In the genomic region with DNA sequence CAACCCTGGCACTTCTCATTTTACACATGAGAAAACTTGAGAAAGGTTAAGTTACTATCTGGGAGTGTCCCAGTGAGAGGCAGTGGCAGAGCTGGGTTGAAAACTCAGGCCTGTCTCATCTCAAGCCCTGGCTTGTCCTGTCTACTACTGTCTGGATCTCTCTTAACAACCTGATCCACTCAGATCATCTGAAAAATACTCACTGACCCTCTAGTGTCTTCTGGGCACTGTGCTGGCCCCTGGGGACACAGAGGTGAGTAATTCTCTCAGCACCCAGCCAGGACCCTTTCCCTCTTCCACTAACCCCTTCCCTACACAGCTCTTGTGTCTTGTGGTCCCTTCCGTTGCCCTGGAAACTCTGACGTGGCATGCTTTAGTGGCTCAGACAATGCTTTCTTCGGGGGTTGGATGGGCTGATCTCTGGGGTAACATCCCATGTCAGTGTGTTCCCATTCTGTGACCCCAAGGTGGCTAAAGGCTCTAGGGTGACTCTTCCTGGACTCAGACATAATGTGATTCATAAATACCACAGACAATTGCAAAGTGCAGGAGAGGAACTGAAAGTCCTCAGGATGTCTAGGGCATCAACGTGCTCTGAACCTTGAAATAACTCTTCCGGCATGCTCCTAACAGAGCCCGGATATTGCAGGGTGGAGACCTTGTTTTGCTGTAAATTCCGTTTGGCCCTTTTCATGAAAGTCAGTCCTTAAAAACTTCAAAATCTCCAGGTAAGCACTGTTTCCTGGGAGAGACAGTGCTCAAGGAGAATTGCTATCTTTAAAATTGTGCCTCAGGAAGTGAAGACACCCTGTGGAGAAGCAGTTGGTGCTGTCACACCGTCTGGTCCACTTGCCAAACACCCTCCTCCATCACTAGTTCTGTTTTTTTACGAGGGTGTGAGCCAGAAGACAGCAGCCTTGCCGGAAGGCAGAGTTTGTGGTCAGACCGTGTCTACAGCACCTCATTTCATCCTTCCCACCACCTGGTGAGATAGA, we compare ENCODE assay signal across 8 cellular contexts. TPM values are rescaled to one million over a fixed set of nuclear protein-coding genes. Genes with fewer than 3 reads are reported as not detected.
A peak's percentile ranks its signal among the peaks of the same experiment; 100 is the strongest.
DNase-seq lines count a peak whose midpoint lies in the region; ATAC-seq, FAIRE-seq and TF ChIP-seq lines count a peak whose summit lies in the region.

No MANE protein-coding gene starts in this region.

- H3K9me3 ChIP-seq in CD4-positive, alpha-beta memory T cell (ENCODE audit: control insufficient read depth in 1 of 2, low read length in 2 of 2) = no peaks in the 10 kb centered on the region
- no peaks in the 10 kb centered on the region for H3K9me3 ChIP-seq in keratinocyte (ENCODE audit: control insufficient read depth, low read depth, low read length)
- peaks cover 0 to 9% (median 0%) of the 10 kb centered on the region in 4 donors for H3K9me3 ChIP-seq in tibial nerve

- peaks cover 0 to 3% (median 0%) of the 10 kb centered on the region in 8 donors for H3K9me3 Mint-ChIP-seq in CD4-positive, alpha-beta memory T cell
- peaks cover 0 to 5% of the 10 kb centered on the region in 2 donors for H3K9me3 Mint-ChIP-seq in stimulated activated naive B cell treated with anti-CD40 and anti-IgM and Interleukin-4, amounts not matched to agents 10 μg/mL and 1 μg/mL and 100 μg/mL, for 72 hours

- no peak overlapping the region for H3K9ac ChIP-seq in keratinocyte (ENCODE audit: control insufficient read depth, extremely low read depth, insufficient read depth, low read length)

- H3K27ac Mint-ChIP-seq in CD4-positive, alpha-beta memory T cell = peak overlapping the region; percentile 96 to 100 (median 100)
- peak overlapping the region; percentile 100 for H3K27ac Mint-ChIP-seq in stimulated activated naive B cell treated with anti-CD40 and anti-IgM and Interleukin-4, amounts not matched to agents 10 μg/mL and 1 μg/mL and 100 μg/mL, for 72 hours

- H4K20me1 ChIP-seq in keratinocyte (ENCODE audit: control insufficient read depth, extremely low read depth, insufficient read depth, low read length) = no peaks in the 10 kb centered on the region

- DNase-seq in CD4-positive, alpha-beta memory T cell = peak; percentile 83 to 92 (median 85)
- DNase-seq in GM20000 (ENCODE audit: low spot score) (peak; percentile 72), keratinocyte (ENCODE audit: low read depth, low spot score) (no peak), NCI-H345 (lab: John Stamatoyannopoulos, UW) (no peak), tibial nerve (ENCODE audit: low spot score in 2 of 2) (no peak)
- DNase-seq in activated CD4-positive, alpha-beta T cell treated with anti-CD3 and anti-CD28 coated beads, Interleukin-2, amount 50 U/mL, for 4 hours = peak; percentile 67 to 70
- DNase-seq in stimulated activated naive B cell treated with anti-CD40 and anti-IgM and Interleukin-4, amounts not matched to agents 10 μg/mL and 1 μg/mL and 100 μg/mL, for 72 hours = peak; percentile 81

- H3K4me1 ChIP-seq in CD4-positive, alpha-beta memory T cell (ENCODE audit: insufficient read depth, low read length) = peaks cover 92% of the 10 kb centered on the region
- H3K4me1 ChIP-seq in keratinocyte (ENCODE audit: control insufficient read depth, extremely low read depth, insufficient read depth, low read length) = peaks cover 11% of the 10 kb centered on the region
- peaks cover 0 to 20% (median 7%) of the 10 kb centered on the region in 4 donors for H3K4me1 ChIP-seq in tibial nerve

- TF ChIP-seq EP300 in tibial nerve (IDR thresholded peaks at IDR 0.05) = no peak

- no peak for TF ChIP-seq POLR2A in tibial nerve (IDR thresholded peaks at IDR 0.05)

- H3K79me2 ChIP-seq in keratinocyte (ENCODE audit: control insufficient read depth, insufficient read depth, low read length) = no peaks in the 10 kb centered on the region

- dilution Hi-C loops in keratinocyte (cut with MboI; ENCODE audit: extremely low pct_ligation_motif_present, low sequenced_read_pairs) = no loop called here

- peak; percentile 67 for FAIRE-seq in keratinocyte (lab: Jason Lieb, UNC)

- peak; percentile 49 for ATAC-seq in HG03575 (IDR thresholded peaks at IDR 0.05; ENCODE audit: extremely low read depth, insufficient number of reproducible peaks, low FRiP score, unreplicated experiment)
- peak; percentile 75 to 79 for ATAC-seq in stimulated activated naive B cell treated with anti-CD40 and anti-IgM and Interleukin-4, amounts not matched to agents 10 μg/mL and 1 μg/mL and 100 μg/mL, for 72 hours (replicated peaks)

- peaks cover 17 to 25% of the 10 kb centered on the region in 2 donors for H3K36me3 Mint-ChIP-seq in CD4-positive, alpha-beta memory T cell
- peaks cover 16 to 24% of the 10 kb centered on the region in 2 donors for H3K36me3 Mint-ChIP-seq in stimulated activated naive B cell treated with anti-CD40 and anti-IgM and Interleukin-4, amounts not matched to agents 10 μg/mL and 1 μg/mL and 100 μg/mL, for 72 hours

- WGBS in tibial nerve, 2 donors = 60 to 68% methylated on average over 11 of the region's 11 CpGs

- POLR2A ChIA-PET in CD4-positive, alpha-beta memory T cell (lab: Charles Lee; ENCODE audit: partially characterized antibody) = interaction anchor here (0.6 to 10.9 kb wide), 18 partner anchors 9 to 580 kb away, joined by 3 to 188 read pairs (median 5); a partner anchor contains a TSS

- H3K36me3 ChIP-seq in CD4-positive, alpha-beta memory T cell (ENCODE audit: insufficient read depth, low read length) = no peaks in the 10 kb centered on the region
- H3K36me3 ChIP-seq in keratinocyte (ENCODE audit: control insufficient read depth in 2 of 2, extremely low read depth in 1 of 2, insufficient read depth in 2 of 2, low read length in 2 of 2) = no peaks in the 10 kb centered on the region
- H3K36me3 ChIP-seq in tibial nerve = no peaks in the 10 kb centered on the region

- no peak for TF ChIP-seq CTCF in GM20000 (IDR thresholded peaks at IDR 0.05; ENCODE audit: extremely low read depth, missing control alignments)
- no peak for TF ChIP-seq CTCF in keratinocyte (optimal IDR thresholded peaks at IDR 0.05 in 1 of 3, IDR thresholded peaks at IDR 0.05 in 1 of 3, conservative IDR thresholded peaks at IDR 0.05 in 1 of 3; ENCODE audit: extremely low read depth in 1 of 3, insufficient read depth in 2 of 3, low read length in 3 of 3)
- no peak for TF ChIP-seq CTCF in tibial nerve (IDR thresholded peaks at IDR 0.05)

- peaks cover 61 to 86% (median 75%) of the 10 kb centered on the region in 4 donors for H3K4me1 Mint-ChIP-seq in CD4-positive, alpha-beta memory T cell
- H3K4me1 Mint-ChIP-seq in stimulated activated naive B cell treated with anti-CD40 and anti-IgM and Interleukin-4, amounts not matched to agents 10 μg/mL and 1 μg/mL and 100 μg/mL, for 72 hours = peaks cover 56 to 85% of the 10 kb centered on the region in 2 donors

- H3K4me3 ChIP-seq in CD4-positive, alpha-beta memory T cell (ENCODE audit: low read length in 2 of 2) = peak overlapping the region; percentile 0 to 20
- H3K4me3 ChIP-seq in keratinocyte (ENCODE audit: control insufficient read depth in 2 of 3, extremely low read depth in 1 of 3, insufficient read depth in 2 of 3, low read depth in 1 of 3, low read length in 3 of 3) = no peak overlapping the region
- H3K4me3 ChIP-seq in tibial nerve = no peak overlapping the region

- peak overlapping the region; percentile 61 for H3K4me2 ChIP-seq in keratinocyte (ENCODE audit: control insufficient read depth, extremely low read depth, insufficient read depth, low read depth, low read length)

- peak overlapping the region; percentile 85 for H3K27ac ChIP-seq in CD4-positive, alpha-beta memory T cell (ENCODE audit: low read depth, low read length)
- H3K27ac ChIP-seq in keratinocyte (ENCODE audit: control insufficient read depth, insufficient read depth, low read length) = no peak overlapping the region
- H3K27ac ChIP-seq in tibial nerve = peak overlapping the region in 1 of 4 donors; percentile 70

- intact Hi-C loops in CD4-positive, alpha-beta memory T cell (cut with micrococcal nuclease) = loop anchor here (1.0 to 5.0 kb wide), 4 partner anchors 35 to 270 kb away; a partner anchor contains a TSS

- peaks cover 2% of the 10 kb centered on the region for H3K9me1 ChIP-seq in keratinocyte (ENCODE audit: control insufficient read depth, extremely low read depth, insufficient read depth, low read length)

- H3K27me3 Mint-ChIP-seq in CD4-positive, alpha-beta memory T cell = no peaks in the 10 kb centered on the region
- no peaks in the 10 kb centered on the region for H3K27me3 Mint-ChIP-seq in stimulated activated naive B cell treated with anti-CD40 and anti-IgM and Interleukin-4, amounts not matched to agents 10 μg/mL and 1 μg/mL and 100 μg/mL, for 72 hours

- CTCF ChIA-PET in CD4-positive, alpha-beta memory T cell (lab: Charles Lee; ENCODE audit: partially characterized antibody) = interaction anchor here (1.2 to 2.2 kb wide), 3 partner anchors 15 to 33 kb away, joined by 3 to 9 read pairs (median 3); no protein-coding TSS in a partner anchor

- peak overlapping the region; percentile 77 to 91 (median 87) for H3K4me3 Mint-ChIP-seq in CD4-positive, alpha-beta memory T cell
- H3K4me3 Mint-ChIP-seq in stimulated activated naive B cell treated with anti-CD40 and anti-IgM and Interleukin-4, amounts not matched to agents 10 μg/mL and 1 μg/mL and 100 μg/mL, for 72 hours = peak overlapping the region; percentile 85 to 86

- peak overlapping the region; percentile 71 for H2AFZ ChIP-seq in keratinocyte (ENCODE audit: control insufficient read depth, low read length)

- no peaks in the 10 kb centered on the region for H3K27me3 ChIP-seq in CD4-positive, alpha-beta memory T cell (ENCODE audit: insufficient read depth, low read length)
- H3K27me3 ChIP-seq in keratinocyte (ENCODE audit: control insufficient read depth, extremely low read depth, insufficient read depth, low read length) (peaks cover 20% of the 10 kb centered on the region), tibial nerve (peaks cover 0 to 35% of the 10 kb centered on the region in 2 donors)

RNA-seq across cellular contexts. Expression of a gene that starts 4.0 kb away (rescaled TPM):
- total RNA-seq in CD4-positive, alpha-beta memory T cell = 10 to 100 TPM; 64.8 to 75.6 TPM
- 1 to 10 TPM; 3.2 to 8.4 TPM for polyA plus RNA-seq in CD4-positive, alpha-beta memory T cell
- 0.04 to 0.17 TPM in 2 of 3 replicates, not detected in the other for polyA plus RNA-seq in keratinocyte
- polyA plus RNA-seq in keratinocyte (2011; ENCODE audit: low read depth) = not detected
- not detected in 2 replicates for polyA plus RNA-seq in keratinocyte (2011; cell fraction: cytosol; rRNA removed)
- polyA plus RNA-seq in keratinocyte (2011; cell fraction: nucleus; rRNA removed) = 0.33 TPM in 1 of 2 replicates, not detected in the other
- 0.41 TPM in 1 of 2 replicates, not detected in the other for polyA plus RNA-seq in keratinocyte (2012; ENCODE audit: low replicate concordance)
- 0.19 TPM in 1 of 3 replicates, not detected in the others for polyA minus RNA-seq in keratinocyte
- not detected for polyA minus RNA-seq in keratinocyte (2011; cell fraction: cytosol; rRNA and poly(A)+ RNA removed)
- polyA minus RNA-seq in keratinocyte (2011; cell fraction: nucleus; rRNA and poly(A)+ RNA removed) = not detected in 2 replicates
- 1 to 10 TPM in 2 of 4 donors, not detected in 2; 1.2 to 1.9 TPM for total RNA-seq in tibial nerve

RNA-seq across cellular contexts. Expression of a gene that starts 34.8 kb away (rescaled TPM):
- total RNA-seq in CD4-positive, alpha-beta memory T cell = 10 to 100 TPM; 26.3 to 27.5 TPM
- polyA plus RNA-seq in CD4-positive, alpha-beta memory T cell = 10 to 100 TPM; 34.1 to 34.4 TPM
- 0.40 to 0.49 TPM (median 0.42 TPM) in 3 replicates for polyA plus RNA-seq in keratinocyte
- polyA plus RNA-seq in keratinocyte (2011; ENCODE audit: low read depth) = not detected
- 0.24 and 0.40 TPM in 2 replicates for polyA plus RNA-seq in keratinocyte (2011; cell fraction: cytosol; rRNA removed)
- polyA plus RNA-seq in keratinocyte (2011; cell fraction: nucleus; rRNA removed) = 0.15 and 0.39 TPM in 2 replicates
- polyA plus RNA-seq in keratinocyte (2012; ENCODE audit: low replicate concordance) = 0.13 and 0.26 TPM in 2 replicates
- polyA minus RNA-seq in keratinocyte = not detected in 3 replicates
- not detected for polyA minus RNA-seq in keratinocyte (2011; cell fraction: cytosol; rRNA and poly(A)+ RNA removed)
- polyA minus RNA-seq in keratinocyte (2011; cell fraction: nucleus; rRNA and poly(A)+ RNA removed) = not detected in 2 replicates
- 10 to 100 TPM in 3 of 4 donors, 1 to 10 TPM in 1; 6.3 to 21.4 (median 13.8) TPM for total RNA-seq in tibial nerve

Comparison
In these comparisons a context has a peak if more than half of its experiments do, and no peak if none do; other contexts are left out.
1. DNase-seq: peak in CD4-positive, alpha-beta memory T cell (5 of 5), GM20000 (single experiment), activated CD4-positive, alpha-beta T cell treated with anti-CD3 and anti-CD28 coated beads, Interleukin-2, amount 50 U/mL, for 4 hours (2 of 2) and stimulated activated naive B cell treated with anti-CD40 and anti-IgM and Interleukin-4, amounts not matched to agents 10 μg/mL and 1 μg/mL and 100 μg/mL, for 72 hours (single experiment); none in keratinocyte (single experiment), NCI-H345 (single experiment) and tibial nerve (0 of 2).
2. H3K4me3 ChIP-seq: peak in CD4-positive, alpha-beta memory T cell (2 of 2); none in keratinocyte (0 of 3) and tibial nerve (0 of 4).
3. RNA of a gene that starts 4.0 kb away (total RNA-seq): 64.8 to 75.6 TPM in CD4-positive, alpha-beta memory T cell; 1.2 to 1.9 TPM in tibial nerve; every median in the first group is over 10 times any median in the second.